1 cellular context compared by ENCODE assay signal in the genomic region with DNA sequence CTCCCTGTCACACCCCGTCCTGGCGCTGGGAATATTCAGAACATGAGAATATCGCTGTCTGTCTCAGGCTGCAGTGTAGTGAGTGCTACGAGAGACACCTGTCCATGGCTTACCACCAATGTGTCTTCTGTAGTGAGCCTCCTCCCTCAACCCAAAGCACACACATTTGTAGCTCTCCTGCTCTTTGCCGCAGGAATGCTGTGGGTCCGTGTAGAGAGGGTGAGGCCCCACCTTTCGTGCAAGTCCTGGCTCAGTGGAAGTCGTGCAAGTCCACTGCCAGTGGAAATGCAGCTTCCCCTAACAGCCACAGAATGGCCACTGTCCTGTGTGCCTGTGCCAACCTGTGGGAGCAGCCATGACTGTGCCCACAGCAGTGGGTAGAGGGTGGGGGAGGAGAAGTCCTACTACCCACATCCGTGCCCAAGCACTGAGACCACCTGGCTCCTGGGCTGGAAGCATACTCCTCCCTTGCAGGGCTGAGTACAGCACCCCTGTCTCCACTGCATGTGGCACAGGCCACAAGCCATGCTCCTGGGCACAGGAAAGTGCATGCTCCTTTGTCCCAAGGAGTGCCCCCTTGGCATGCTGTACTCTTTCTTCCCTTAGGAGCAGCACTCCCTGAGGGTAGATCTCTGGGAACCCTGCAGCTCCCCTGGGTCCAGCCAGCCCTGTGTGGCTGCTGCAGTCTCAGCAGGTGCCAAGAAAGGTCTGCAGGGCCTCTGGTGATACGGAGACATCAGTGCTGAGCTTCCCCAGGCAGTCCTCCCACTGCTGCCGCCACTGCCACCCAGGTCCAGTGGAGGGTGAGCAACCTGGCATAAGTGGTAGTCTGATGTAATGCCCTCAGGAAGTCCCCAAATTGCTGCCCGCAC.
TF ChIP-seq lines count a peak whose summit lies in the region.

No MANE protein-coding gene starts in this region.

TF ChIP-seq in HepG2, 621 proteins besides CTCF, POLR2A, EP300 and RAD21:
- TF ChIP-seq SPEN (CRISPR knock-in tag; IDR thresholded peaks at IDR 0.05; ENCODE audit: low read depth) (0 out of 2 replicates have a peak, but pooled peaks have one; percentile 21), ZNF124 (CRISPR knock-in tag; IDR thresholded peaks at IDR 0.05) (no peak), MZF1 (CRISPR knock-in tag; IDR thresholded peaks at IDR 0.05; ENCODE audit: borderline replicate concordance) (no peak), HNRNPL (IDR thresholded peaks at IDR 0.05; ENCODE audit: low read depth, low read length) (peak; percentile 73; the same call in 1 of the 2 replicates), ZNF556 (CRISPR knock-in tag; IDR thresholded peaks at IDR 0.05; ENCODE audit: borderline replicate concordance) (peak; percentile 30; the same call in 1 of the 2 replicates), ATF7 (IDR thresholded peaks at IDR 0.05) (no peak), ATF7 (CRISPR knock-in tag; IDR thresholded peaks at IDR 0.05) (0 out of 2 replicates have a peak, but pooled peaks have one; percentile 21)
- TF ChIP-seq, protein P1, sequence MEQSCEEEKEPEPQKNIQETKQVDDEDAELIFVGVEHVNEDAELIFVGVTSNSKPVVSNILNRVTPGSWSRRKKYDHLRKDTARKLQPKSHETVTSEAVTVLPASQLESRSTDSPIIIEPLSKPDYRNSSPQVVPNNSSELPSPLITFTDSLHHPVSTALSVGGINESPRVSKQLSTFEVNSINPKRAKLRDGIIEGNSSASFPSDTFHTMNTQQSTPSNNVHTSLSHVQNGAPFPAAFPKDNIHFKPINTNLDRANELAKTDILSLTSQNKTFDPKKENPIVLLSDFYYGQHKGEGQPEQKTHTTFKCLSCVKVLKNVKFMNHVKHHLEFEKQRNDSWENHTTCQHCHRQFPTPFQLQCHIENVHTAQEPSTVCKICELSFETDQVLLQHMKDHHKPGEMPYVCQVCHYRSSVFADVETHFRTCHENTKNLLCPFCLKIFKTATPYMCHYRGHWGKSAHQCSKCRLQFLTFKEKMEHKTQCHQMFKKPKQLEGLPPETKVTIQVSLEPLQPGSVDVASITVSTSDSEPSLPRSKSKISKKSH (CRISPR knock-in tag; IDR thresholded peaks at IDR 0.05; ENCODE audit: borderline replicate concordance): peak; percentile 4; the same call in 1 of the 2 replicates
- TF ChIP-seq, protein P2, sequence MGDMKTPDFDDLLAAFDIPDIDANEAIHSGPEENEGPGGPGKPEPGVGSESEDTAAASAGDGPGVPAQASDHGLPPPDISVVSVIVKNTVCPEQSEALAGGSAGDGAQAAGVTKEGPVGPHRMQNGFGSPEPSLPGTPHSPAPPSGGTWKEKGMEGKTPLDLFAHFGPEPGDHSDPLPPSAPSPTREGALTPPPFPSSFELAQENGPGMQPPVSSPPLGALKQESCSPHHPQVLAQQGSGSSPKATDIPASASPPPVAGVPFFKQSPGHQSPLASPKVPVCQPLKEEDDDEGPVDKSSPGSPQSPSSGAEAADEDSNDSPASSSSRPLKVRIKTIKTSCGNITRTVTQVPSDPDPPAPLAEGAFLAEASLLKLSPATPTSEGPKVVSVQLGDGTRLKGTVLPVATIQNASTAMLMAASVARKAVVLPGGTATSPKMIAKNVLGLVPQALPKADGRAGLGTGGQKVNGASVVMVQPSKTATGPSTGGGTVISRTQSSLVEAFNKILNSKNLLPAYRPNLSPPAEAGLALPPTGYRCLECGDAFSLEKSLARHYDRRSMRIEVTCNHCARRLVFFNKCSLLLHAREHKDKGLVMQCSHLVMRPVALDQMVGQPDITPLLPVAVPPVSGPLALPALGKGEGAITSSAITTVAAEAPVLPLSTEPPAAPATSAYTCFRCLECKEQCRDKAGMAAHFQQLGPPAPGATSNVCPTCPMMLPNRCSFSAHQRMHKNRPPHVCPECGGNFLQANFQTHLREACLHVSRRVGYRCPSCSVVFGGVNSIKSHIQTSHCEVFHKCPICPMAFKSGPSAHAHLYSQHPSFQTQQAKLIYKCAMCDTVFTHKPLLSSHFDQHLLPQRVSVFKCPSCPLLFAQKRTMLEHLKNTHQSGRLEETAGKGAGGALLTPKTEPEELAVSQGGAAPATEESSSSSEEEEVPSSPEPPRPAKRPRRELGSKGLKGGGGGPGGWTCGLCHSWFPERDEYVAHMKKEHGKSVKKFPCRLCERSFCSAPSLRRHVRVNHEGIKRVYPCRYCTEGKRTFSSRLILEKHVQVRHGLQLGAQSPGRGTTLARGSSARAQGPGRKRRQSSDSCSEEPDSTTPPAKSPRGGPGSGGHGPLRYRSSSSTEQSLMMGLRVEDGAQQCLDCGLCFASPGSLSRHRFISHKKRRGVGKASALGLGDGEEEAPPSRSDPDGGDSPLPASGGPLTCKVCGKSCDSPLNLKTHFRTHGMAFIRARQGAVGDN (CRISPR knock-in tag; IDR thresholded peaks at IDR 0.05): peak; percentile 44; the same call in 1 of the 2 replicates
TF ChIP-seq in HepG2: peak in this region for 6.
